In genomic region chr9:117860849-117861248, GRCh38 we compare ENCODE assay signal across 21 cellular contexts.
"Had no signal": no experiment of that assay in that cellular context is flagged by ENCODE, and none has a peak within 500 bp of the region (broad histone marks: within the 10 kb centered on the region; RNA-seq: fewer than 3 reads in every experiment).

No MANE protein-coding gene starts in this region.

- H3K4me1 ChIP-seq: Peyer's patch, SJCRH30 had no signal

- H3K27me3 ChIP-seq: Peyer's patch had no signal

- H3K9me3 ChIP-seq: Peyer's patch, SJCRH30, SK-N-SH had no signal

- DNase-seq: activated CD4-positive, alpha-beta memory T cell treated with anti-CD3 and anti-CD28 coated beads, Interleukin-2, amount 10 ng/mL, durations not matched to agents 7 days and 5 days; activated CD4-positive, alpha-beta T cell treated with anti-CD3 and anti-CD28 coated beads, Interleukin-2, amount 50 U/mL, for 1 hour; activated CD4-positive, CD25-positive, alpha-beta regulatory T cell; activated gamma-delta T cell treated with Interleukin-2 at 50 U/mL for 16 hours; activated naive CD4-positive, alpha-beta T cell treated with anti-CD3 and anti-CD28 coated beads, Interleukin-2, amount 10 ng/mL, durations not matched to agents 7 days and 5 days; activated naive CD8-positive, alpha-beta T cell treated with anti-CD3 and anti-CD28 coated beads for 36 hours; activated T-cell treated with anti-CD3 and anti-CD28 coated beads for 4 hours; activated T-cell treated with anti-CD3 and anti-CD28 coated beads, Interleukin-2, amount 50 U/mL, for 48 hours; MM.1S; NCI-H1105; NCI-H1930; NCI-H2171 treated with DMSO at 0.1 percent for 48 hours; NCI-H226; NCI-H526; Peyer's patch; Right ventricle myocardium superior; SJCRH30; SK-N-SH; T-helper 1 cell had no signal

- H3K4me2 ChIP-seq: SK-N-SH had no signal

- H3K27ac ChIP-seq: Peyer's patch, RWPE1, SJCRH30, VCaP had no signal

- H3K36me3 ChIP-seq: Peyer's patch, SJCRH30 had no signal

- H3K9ac ChIP-seq: SK-N-SH had no signal

- H3K4me3 ChIP-seq: Peyer's patch, SJCRH30 had no signal
